Comparison of ENCODE assay signal across 1 cellular context in genomic region chr1:16440480-16441311, GRCh38.
TF ChIP-seq lines count a peak whose summit lies in the region.

Gene NECAP2 (plus strand): TSS chr1:16440724. CDS start chr1:16440762, 38 bp downstream.

TF ChIP-seq in HepG2, 621 proteins besides CTCF, POLR2A, EP300 and RAD21 (continued from another document and continues in another):
- TF ChIP-seq IKZF5 (CRISPR knock-in tag; IDR thresholded peaks at IDR 0.05) (peak; percentile 95), TBL1XR1 (IDR thresholded peaks at IDR 0.05; ENCODE audit: borderline replicate concordance, low read length, partially characterized antibody) (peak; percentile 65), CEBPZ (IDR thresholded peaks at IDR 0.05; ENCODE audit: low read length) (no peak), MAZ (IDR thresholded peaks at IDR 0.05; ENCODE audit: borderline replicate concordance, low read depth, low read length) (0 out of 2 replicates have a peak, but pooled peaks have one; percentile 29), MAZ (CRISPR knock-in tag; IDR thresholded peaks at IDR 0.05; ENCODE audit: low read depth) (peak; percentile 90), ZNF263 (CRISPR knock-in tag; IDR thresholded peaks at IDR 0.05) (peak; percentile 61), ZNF121 (CRISPR knock-in tag; IDR thresholded peaks at IDR 0.05) (peak; percentile 35; the same call in 1 of the 2 replicates), MAFK (conservative IDR thresholded peaks at IDR 0.05 in 1 of 2, IDR thresholded peaks at IDR 0.05 in 1 of 2; ENCODE audit: low read length in 2 of 2) (no peak), ZC3H4 (CRISPR knock-in tag; IDR thresholded peaks at IDR 0.05; ENCODE audit: borderline replicate concordance) (no peak), HDAC2 (CRISPR knock-in tag; IDR thresholded peaks at IDR 0.05) (peak; percentile 90), SNAI1 (CRISPR knock-in tag; IDR thresholded peaks at IDR 0.05; ENCODE audit: borderline replicate concordance) (peak; percentile 49; the same call in 1 of the 2 replicates), SSRP1 (CRISPR knock-in tag; IDR thresholded peaks at IDR 0.05) (no peak), ZNF556 (CRISPR knock-in tag; IDR thresholded peaks at IDR 0.05; ENCODE audit: borderline replicate concordance) (peak; percentile 94; the same call in 1 of the 2 replicates), GABPA (IDR thresholded peaks at IDR 0.05; ENCODE audit: low read depth, low read length) (peak; percentile 94), GABPA (CRISPR knock-in tag; IDR thresholded peaks at IDR 0.05; ENCODE audit: low read depth) (peak; percentile 97), KMT2A (CRISPR knock-in tag; IDR thresholded peaks at IDR 0.05) (peak; percentile 97), ZNF276 (CRISPR knock-in tag; IDR thresholded peaks at IDR 0.05; ENCODE audit: low read depth) (0 out of 2 replicates have a peak, but pooled peaks have one; percentile 36), ZNF329 (CRISPR knock-in tag; IDR thresholded peaks at IDR 0.05; ENCODE audit: low read depth) (peak; percentile 51; the same call in 1 of the 2 replicates), ZNF543 (CRISPR knock-in tag; IDR thresholded peaks at IDR 0.05) (peak; percentile 94), REPIN1 (CRISPR knock-in tag; IDR thresholded peaks at IDR 0.05; ENCODE audit: borderline replicate concordance, low read depth) (peak; percentile 94; the same call in 1 of the 2 replicates), ESRRA (CRISPR knock-in tag; IDR thresholded peaks at IDR 0.05; ENCODE audit: low read depth) (peak; percentile 70), KDM1A (CRISPR knock-in tag; IDR thresholded peaks at IDR 0.05) (no peak), ZNF549 (CRISPR knock-in tag; IDR thresholded peaks at IDR 0.05) (no peak), HMG20B (CRISPR knock-in tag; conservative IDR thresholded peaks at IDR 0.05) (0 out of 2 replicates have a peak, but pooled peaks have one; percentile 13), ZBTB43 (CRISPR knock-in tag; conservative IDR thresholded peaks at IDR 0.05) (peak; percentile 60; the same call in 1 of the 2 replicates), IKZF4 (CRISPR knock-in tag; IDR thresholded peaks at IDR 0.05; ENCODE audit: borderline replicate concordance, low read depth, not compliant biosample characterization) (peak; percentile 69), ELF4 (CRISPR knock-in tag; IDR thresholded peaks at IDR 0.05; ENCODE audit: borderline replicate concordance) (0 out of 2 replicates have a peak, but pooled peaks have one; percentile 8), ZNF772 (CRISPR knock-in tag; IDR thresholded peaks at IDR 0.05) (peak; percentile 98), ZSCAN5A (CRISPR knock-in tag; IDR thresholded peaks at IDR 0.05; ENCODE audit: borderline replicate concordance) (no peak; the same call in 1 of the 2 replicates), EED (CRISPR knock-in tag; IDR thresholded peaks at IDR 0.05) (peak; percentile 98; the same call in 1 of the 2 replicates), KAT7 (CRISPR knock-in tag; IDR thresholded peaks at IDR 0.05; ENCODE audit: borderline replicate concordance) (peak; percentile 97), KDM3A (CRISPR knock-in tag; IDR thresholded peaks at IDR 0.05; ENCODE audit: low read depth) (peak; percentile 84; the same call in 1 of the 2 replicates), ZNF597 (CRISPR knock-in tag; IDR thresholded peaks at IDR 0.05) (no peak), KAT8 (CRISPR knock-in tag; IDR thresholded peaks at IDR 0.05) (peak; percentile 97), SUZ12 (IDR thresholded peaks at IDR 0.05; ENCODE audit: low read depth, low read length) (no peak), REL (CRISPR knock-in tag; conservative IDR thresholded peaks at IDR 0.05) (no peak), ZNF766 (CRISPR knock-in tag; IDR thresholded peaks at IDR 0.05; ENCODE audit: borderline replicate concordance) (no peak; the same call in 1 of the 2 replicates), ZBTB21 (CRISPR knock-in tag; IDR thresholded peaks at IDR 0.05) (0 out of 2 replicates have a peak, but pooled peaks have one; percentile 30), ZNF646 (CRISPR knock-in tag; IDR thresholded peaks at IDR 0.05) (peak; percentile 30; the same call in 1 of the 2 replicates), ATF6 (CRISPR knock-in tag; conservative IDR thresholded peaks at IDR 0.05) (no peak), ZNF550 (CRISPR knock-in tag; IDR thresholded peaks at IDR 0.05; ENCODE audit: borderline replicate concordance) (no peak), PTBP1 (IDR thresholded peaks at IDR 0.05; ENCODE audit: low read depth, low read length, poor library complexity, severe bottlenecking) (peak; percentile 8)
